ENCODE assay signal across 13 cellular contexts in the genomic region with DNA sequence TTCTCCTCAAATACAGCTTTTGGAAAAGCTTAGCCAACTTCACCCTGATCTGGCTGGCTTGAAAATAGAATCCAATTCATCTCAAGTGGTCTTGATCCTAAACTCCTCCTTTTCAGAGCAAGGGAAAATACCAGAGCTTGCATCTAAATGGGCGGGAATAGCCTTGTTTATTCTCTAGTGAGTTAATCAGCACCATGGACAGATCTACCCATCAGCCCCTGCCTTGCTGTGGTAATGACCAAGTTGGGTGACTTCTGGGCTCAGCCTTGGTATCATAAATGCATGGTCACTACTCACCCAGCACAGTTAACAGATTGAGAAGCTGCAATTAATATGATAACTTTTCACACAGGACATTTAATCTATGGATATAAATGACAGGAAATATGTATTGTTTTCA.
DNase-seq lines count a peak whose midpoint lies in the region; ATAC-seq and TF ChIP-seq lines count a peak whose summit lies in the region.
"Had no signal": no experiment of that assay in that cellular context is flagged by ENCODE, and none has a peak within 500 bp of the region (broad histone marks: within the 10 kb centered on the region; RNA-seq: fewer than 3 reads in every experiment).

No MANE protein-coding gene starts in this region.

- H3K4me1 ChIP-seq in sigmoid colon = no peaks in the 10 kb centered on the region

- TF ChIP-seq CTCF in GM12865 (IDR thresholded peaks at IDR 0.05; ENCODE audit: insufficient read depth, low read depth, low read length, missing control alignments) (no peak), sigmoid colon (IDR thresholded peaks at IDR 0.05) (no peak)

- no peaks in the 10 kb centered on the region for H3K4me1 Mint-ChIP-seq in activated T-cell treated with anti-CD3 and anti-CD28 coated beads, Interleukin-2, amount 50 U/mL, for 72 hours (ENCODE audit: low read depth)
- H3K4me1 Mint-ChIP-seq: nephron had no signal

- WGBS in sigmoid colon, 2 donors = 2 to 5% methylated on average over 1 of the region's 1 CpG

- no peak overlapping the region for H3K4me3 Mint-ChIP-seq in activated T-cell treated with anti-CD3 and anti-CD28 coated beads, Interleukin-2, amount 50 U/mL, for 72 hours
- H3K4me3 Mint-ChIP-seq: nephron; T-helper 2 cell treated with Interferon-gamma antibody and Interleukin-4, amounts not matched to agents 5 μg/mL and 100 μg/mL, for 36 hours had no signal

- no peaks in the 10 kb centered on the region for H3K27me3 ChIP-seq in sigmoid colon

- no peak for ATAC-seq in activated T-cell treated with anti-CD3 and anti-CD28 coated beads, Interleukin-2, amount 50 U/mL, for 72 hours (replicated peaks in 1 of 2)
- no peak for ATAC-seq in HG02973 (IDR thresholded peaks at IDR 0.05; ENCODE audit: unreplicated experiment)
- ATAC-seq in HG03095 (IDR thresholded peaks at IDR 0.05; ENCODE audit: unreplicated experiment) = no peak
- ATAC-seq: left colon had no signal

- intact Hi-C loops in sigmoid colon (cut with DNase I) = no loop called here

- H3K4me3 ChIP-seq in GM12865 (ENCODE audit: low read depth, low read length) (no peak overlapping the region), sigmoid colon (no peak overlapping the region)
- H3K4me3 ChIP-seq: skin epidermis had no signal

- no peaks in the 10 kb centered on the region for H3K36me3 ChIP-seq in sigmoid colon

- in situ Hi-C loops in KBM-7 (cut with MboI; ENCODE audit: low pct_unique_long_range_greater_than_20kb, low sequenced_read_pairs) = no loop called here
- in situ Hi-C loops in SK-MEL-5 (cut with HindIII; ENCODE audit: low pct_unique_long_range_greater_than_20kb, low sequenced_read_pairs) = no loop called here

- no peak for TF ChIP-seq EP300 in sigmoid colon (IDR thresholded peaks at IDR 0.05)

- H3K36me3 Mint-ChIP-seq in activated T-cell treated with anti-CD3 and anti-CD28 coated beads, Interleukin-2, amount 50 U/mL, for 72 hours (ENCODE audit: insufficient read depth in 2 of 2) = no peaks in the 10 kb centered on the region

- TF ChIP-seq POLR2A in sigmoid colon (IDR thresholded peaks at IDR 0.05) = no peak

- no peaks in the 10 kb centered on the region for H3K27me3 Mint-ChIP-seq in activated T-cell treated with anti-CD3 and anti-CD28 coated beads, Interleukin-2, amount 50 U/mL, for 72 hours (ENCODE audit: low read depth)

- H3K27ac ChIP-seq in sigmoid colon = no peak overlapping the region
- H3K27ac ChIP-seq: skin epidermis had no signal

- H3K9me3 Mint-ChIP-seq in activated T-cell treated with anti-CD3 and anti-CD28 coated beads, Interleukin-2, amount 50 U/mL, for 72 hours = peaks cover 0 to 2% of the 10 kb centered on the region in 2 donors
- H3K9me3 Mint-ChIP-seq: nephron; T-helper 2 cell treated with Interferon-gamma antibody and Interleukin-4, amounts not matched to agents 5 μg/mL and 100 μg/mL, for 36 hours had no signal

- peaks cover 0 to 2% (median 0%) of the 10 kb centered on the region in 4 donors for H3K9me3 ChIP-seq in sigmoid colon

- H3K27ac Mint-ChIP-seq in activated T-cell treated with anti-CD3 and anti-CD28 coated beads, Interleukin-2, amount 50 U/mL, for 72 hours = no peak overlapping the region
- H3K27ac Mint-ChIP-seq: nephron; T-helper 2 cell treated with Interferon-gamma antibody and Interleukin-4, amounts not matched to agents 5 μg/mL and 100 μg/mL, for 36 hours had no signal

- DNase-seq in GM12865 (ENCODE audit: low read depth) (peak; percentile 37), KBM-7 (peak; percentile 7), SK-MEL-5 (ENCODE audit: low read depth, low spot score) (peak; percentile 21), left kidney (ENCODE audit: low read depth, low spot score) (peak; percentile 95), sigmoid colon (no peak)
- no peak for DNase-seq in activated T-cell treated with anti-CD3 and anti-CD28 coated beads, Interleukin-2, amount 50 U/mL, for 72 hours
- DNase-seq: left colon, NCI-H1930 had no signal

Comparison
In these comparisons a context has a peak if more than half of its experiments do, and no peak if none do; other contexts are left out.
1. DNase-seq: peak in GM12865 (single experiment), KBM-7 (single experiment), SK-MEL-5 (single experiment) and left kidney (single experiment); none in sigmoid colon (single experiment) and activated T-cell treated with anti-CD3 and anti-CD28 coated beads, Interleukin-2, amount 50 U/mL, for 72 hours (0 of 2).